ENCODE assay signal across 34 cellular contexts in the genomic region with DNA sequence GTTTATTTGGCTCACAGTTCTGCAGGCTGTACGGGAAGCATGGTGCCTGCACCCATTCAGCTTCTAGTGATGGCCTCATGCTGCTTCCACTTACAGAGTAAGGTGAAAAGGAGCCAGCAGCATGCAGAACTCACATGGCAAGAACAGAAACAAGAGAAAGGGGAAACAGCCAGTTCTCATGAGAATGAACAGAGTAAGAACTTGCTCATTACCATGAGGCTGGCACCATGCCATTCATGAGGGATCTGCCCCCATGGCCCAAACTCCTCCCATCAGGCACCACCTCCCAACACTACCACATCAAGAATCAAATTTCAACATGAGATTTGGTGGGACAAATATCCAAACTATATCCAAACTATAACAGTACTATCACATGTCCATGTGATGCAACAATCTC.
A peak's percentile ranks its signal among the peaks of the same experiment; 100 is the strongest.
DNase-seq lines count a peak whose midpoint lies in the region; ATAC-seq, FAIRE-seq and TF ChIP-seq lines count a peak whose summit lies in the region.
"Had no signal": no experiment of that assay in that cellular context is flagged by ENCODE, and none has a peak within 500 bp of the region (broad histone marks: within the 10 kb centered on the region; RNA-seq: fewer than 3 reads in every experiment).

No MANE protein-coding gene starts in this region.

- peaks cover 37% of the 10 kb centered on the region for H3K79me2 ChIP-seq in Karpas-422 (ENCODE audit: low read length)
- no peaks in the 10 kb centered on the region for H3K79me2 ChIP-seq in K562 (ENCODE audit: control insufficient read depth, insufficient read depth, low read length)

- DNase-seq in Karpas-422 (peak; percentile 81), NB4 (ENCODE audit: low read depth) (peak; percentile 9), K562 (ENCODE audit: extremely low read depth in 1 of 4, low spot score in 3 of 4) (no peak), memory B cell (ENCODE audit: low spot score in 2 of 2) (no peak), NOMO-1 treated with DMSO at 0.1 percent for 48 hours (lab: John Stamatoyannopoulos, UW; ENCODE audit: unreplicated experiment) (no peak), H7 (no peak)
- no peak for DNase-seq in stimulated activated CD4-positive, alpha-beta T cell treated with anti-CD3 and anti-CD28 coated beads, Interleukin-4, amount 100 ng/mL, for 24 hours
- DNase-seq: activated CD4-positive, alpha-beta T cell treated with anti-CD3 and anti-CD28 coated beads for 36 hours; amniotic stem cell; C1 segment of cervical spinal cord; colonic mucosa; DMS79 treated with DMSO at 0.1 percent for 48 hours; effector CD8-positive, alpha-beta T cell; HFFc6; KBM-7; kidney; left ventricle myocardium superior; NCI-H1092; NCI-H1694 treated with DMSO at 0.1 percent for 48 hours; NCI-H526; NK-92 treated with Interleukin-12 subunit alpha and Interleukin-12 subunit beta, amount 100 ng/mL, for 24 hours; right cardiac atrium; SHP77 treated with DMSO at 0.1 percent for 48 hours; spleen; stimulated activated CD4-positive, alpha-beta T cell treated with anti-CD3 and anti-CD28 coated beads, Interleukin-2, amount 100 ng/mL, for 24 hours; stimulated activated naive CD8-positive, alpha-beta T cell treated with anti-CD3 and anti-CD28 coated beads, Interleukin-15, amount 100 ng/mL, for 72 hours had no signal

- intact Hi-C loops in K562 (cut with micrococcal nuclease), result no loop called here

- TF ChIP-seq EP300 in K562 (IDR thresholded peaks at IDR 0.05; ENCODE audit: low read length), result no peak

- no peaks in the 10 kb centered on the region for H3K27me3 Mint-ChIP-seq in memory B cell
- H3K27me3 Mint-ChIP-seq: activated CD4-positive, alpha-beta T cell treated with anti-CD3 and anti-CD28 coated beads for 36 hours; activated naive CD4-positive, alpha-beta T cell treated with anti-CD3 and anti-CD28 coated beads, Interleukin-2, amount 50 U/mL, for 24 hours; stimulated activated naive CD8-positive, alpha-beta T cell treated with anti-CD3 and anti-CD28 coated beads, Interleukin-15, amount 100 ng/mL, for 72 hours had no signal

- FAIRE-seq in K562 (lab: Jason Lieb, UNC), result no peak
- FAIRE-seq: bronchial epithelial cell, kidney had no signal

- CTCF ChIA-PET in K562 (lab: Yijun Ruan, JAX; ENCODE audit: low intra/inter-chr PET ratio), result no interaction called here

- H3K27ac Mint-ChIP-seq in memory B cell, result no peak overlapping the region
- H3K27ac Mint-ChIP-seq: activated CD4-positive, alpha-beta T cell treated with anti-CD3 and anti-CD28 coated beads for 36 hours; activated naive CD4-positive, alpha-beta T cell treated with anti-CD3 and anti-CD28 coated beads, Interleukin-2, amount 50 U/mL, for 24 hours; GM23338; HFFc6; stimulated activated naive CD8-positive, alpha-beta T cell treated with anti-CD3 and anti-CD28 coated beads, Interleukin-15, amount 100 ng/mL, for 72 hours; T-helper 2 cell treated with Interferon-gamma antibody and Interleukin-4, amounts not matched to agents 5 μg/mL and 100 μg/mL, for 36 hours had no signal

- TF ChIP-seq CTCF in NB4 (IDR thresholded peaks at IDR 0.05; ENCODE audit: low read depth, low read length) (no peak), K562 (IDR thresholded peaks at IDR 0.05 in 2 of 3, conservative IDR thresholded peaks at IDR 0.05 in 1 of 3; ENCODE audit: insufficient read depth in 2 of 3, low read depth in 1 of 3, low read length in 3 of 3) (no peak)

- no peaks in the 10 kb centered on the region for H3K9me2 ChIP-seq in Karpas-422 (replicated peaks; ENCODE audit: insufficient read depth, low read length)

- no peaks in the 10 kb centered on the region for H4K20me1 ChIP-seq in Karpas-422 (ENCODE audit: insufficient read depth, low read depth, low read length)
- no peaks in the 10 kb centered on the region for H4K20me1 ChIP-seq in K562 (replicated peaks; ENCODE audit: control insufficient read depth, insufficient read depth, low read length)

- H3K27ac ChIP-seq in Karpas-422 (ENCODE audit: low read length) (no peak overlapping the region; the same call in 1 of the 2 replicates), K562 (ENCODE audit: extremely low read depth, low read depth, low read length) (no peak overlapping the region; the same call in 2 of the 3 replicates)
- H3K27ac ChIP-seq: colonic mucosa, epithelial cell of prostate, spleen, thoracic aorta had no signal

- WGBS in K562 (ENCODE audit: insufficient coverage, low coverage, missing lambda C conversion rate), result 80% methylated on average over 1 of the region's 1 CpG

- peaks cover 24% of the 10 kb centered on the region for H3K4me1 ChIP-seq in Karpas-422 (ENCODE audit: low read length)
- H3K4me1 ChIP-seq in K562 (replicated peaks in 1 of 2; ENCODE audit: control insufficient read depth in 2 of 2, insufficient read depth in 2 of 2, low read length in 2 of 2), result no peaks in the 10 kb centered on the region; a peak in 2 of 5 replicates
- H3K4me1 ChIP-seq: colonic mucosa, spleen had no signal

- no peak for TF ChIP-seq POLR2A in NB4 (IDR thresholded peaks at IDR 0.05; ENCODE audit: extremely low read depth, insufficient read length)
- no peak for TF ChIP-seq POLR2A in K562 (conservative IDR thresholded peaks at IDR 0.05)

- H2AFZ ChIP-seq in Karpas-422 (ENCODE audit: low read length) (no peak overlapping the region), K562 (ENCODE audit: low read depth, low read length) (no peak overlapping the region)
- H2AFZ ChIP-seq: GM23338 had no signal

- H3K9ac ChIP-seq in Karpas-422 (ENCODE audit: low read length) (no peak overlapping the region), K562 (ENCODE audit: insufficient read depth in 1 of 2, low read depth in 2 of 2, low read length in 2 of 2) (no peak overlapping the region)

- ATAC-seq in K562 (no peak), memory B cell (ENCODE audit: low read depth) (peak; percentile 17), HG03139 (IDR thresholded peaks at IDR 0.05; ENCODE audit: unreplicated experiment) (no peak)
- ATAC-seq: activated CD4-positive, alpha-beta T cell treated with anti-CD3 and anti-CD28 coated beads for 36 hours; GM23338; left ventricle myocardium superior; Panc1; stimulated activated naive CD8-positive, alpha-beta T cell treated with anti-CD3 and anti-CD28 coated beads, Interleukin-15, amount 100 ng/mL, for 72 hours had no signal

- no peak overlapping the region for H3K4me3 Mint-ChIP-seq in memory B cell
- H3K4me3 Mint-ChIP-seq: activated CD4-positive, alpha-beta T cell treated with anti-CD3 and anti-CD28 coated beads for 36 hours; activated naive CD4-positive, alpha-beta T cell treated with anti-CD3 and anti-CD28 coated beads, Interleukin-2, amount 50 U/mL, for 24 hours; GM23338; HFFc6; stimulated activated naive CD8-positive, alpha-beta T cell treated with anti-CD3 and anti-CD28 coated beads, Interleukin-15, amount 100 ng/mL, for 72 hours; T-helper 2 cell treated with Interferon-gamma antibody and Interleukin-4, amounts not matched to agents 5 μg/mL and 100 μg/mL, for 36 hours had no signal

- H3K4me1 Mint-ChIP-seq in memory B cell, result no peaks in the 10 kb centered on the region
- H3K4me1 Mint-ChIP-seq: activated CD4-positive, alpha-beta T cell treated with anti-CD3 and anti-CD28 coated beads for 36 hours; activated naive CD4-positive, alpha-beta T cell treated with anti-CD3 and anti-CD28 coated beads, Interleukin-2, amount 50 U/mL, for 24 hours; GM23338; stimulated activated naive CD8-positive, alpha-beta T cell treated with anti-CD3 and anti-CD28 coated beads, Interleukin-15, amount 100 ng/mL, for 72 hours had no signal

- H3K36me3 Mint-ChIP-seq in memory B cell, result peaks cover 8% of the 10 kb centered on the region
- H3K36me3 Mint-ChIP-seq: activated naive CD4-positive, alpha-beta T cell treated with anti-CD3 and anti-CD28 coated beads, Interleukin-2, amount 50 U/mL, for 24 hours had no signal

- POLR2A ChIA-PET in K562 (lab: Yijun Ruan, JAX), result no interaction called here

- no peaks in the 10 kb centered on the region for H3K9me1 ChIP-seq in K562 (ENCODE audit: control insufficient read depth, insufficient read depth, low read length)

- no peaks in the 10 kb centered on the region for H3K27me3 ChIP-seq in Karpas-422 (ENCODE audit: low read length)
- no peaks in the 10 kb centered on the region for H3K27me3 ChIP-seq in K562 (ENCODE audit: control insufficient read depth in 2 of 2, insufficient read depth in 2 of 2, low read length in 2 of 2)
- no peaks in the 10 kb centered on the region for H3K27me3 ChIP-seq in H7 (ENCODE audit: control insufficient read depth, insufficient read depth, low read length)
- H3K27me3 ChIP-seq: colonic mucosa, spleen had no signal

- TF ChIP-seq RAD21 in K562 (CRISPR knock-in tag; conservative IDR thresholded peaks at IDR 0.05 in 1 of 2, IDR thresholded peaks at IDR 0.05 in 1 of 2), result no peak

- H3K9me3 Mint-ChIP-seq in memory B cell, result no peaks in the 10 kb centered on the region
- H3K9me3 Mint-ChIP-seq: activated naive CD4-positive, alpha-beta T cell treated with anti-CD3 and anti-CD28 coated beads, Interleukin-2, amount 50 U/mL, for 24 hours; GM23338; HFFc6; stimulated activated naive CD8-positive, alpha-beta T cell treated with anti-CD3 and anti-CD28 coated beads, Interleukin-15, amount 100 ng/mL, for 72 hours; T-helper 2 cell treated with Interferon-gamma antibody and Interleukin-4, amounts not matched to agents 5 μg/mL and 100 μg/mL, for 36 hours had no signal

- H3K4me2 ChIP-seq in Karpas-422 (ENCODE audit: low read depth, low read length, poor library complexity, severe bottlenecking) (no peak overlapping the region), K562 (ENCODE audit: insufficient read depth, low read length) (no peak overlapping the region)
- H3K4me2 ChIP-seq: GM23338 had no signal

- H3K9me3 ChIP-seq in Karpas-422 (ENCODE audit: low read length), result no peaks in the 10 kb centered on the region
- H3K9me3 ChIP-seq in K562 (replicated peaks; ENCODE audit: control insufficient read depth, insufficient read depth, low read depth, low read length), result no peaks in the 10 kb centered on the region
- H3K9me3 ChIP-seq: colonic mucosa, spleen, thoracic aorta had no signal

- H3K36me3 ChIP-seq in Karpas-422 (ENCODE audit: insufficient read depth, low read length) (peaks cover 40% of the 10 kb centered on the region), K562 (ENCODE audit: control insufficient read depth, insufficient read depth, low read length) (peaks cover 9% of the 10 kb centered on the region; the same call in 2 of the 3 replicates), H7 (replicated peaks; ENCODE audit: control insufficient read depth, insufficient read depth, low read length) (no peaks in the 10 kb centered on the region)
- H3K36me3 ChIP-seq: colonic mucosa, thoracic aorta had no signal

- H3K4me3 ChIP-seq in Karpas-422 (ENCODE audit: low read length) (no peak overlapping the region), NB4 (ENCODE audit: low read depth, low read length) (no peak overlapping the region), K562 (no peak overlapping the region), H7 (ENCODE audit: insufficient read depth, low read depth, low read length) (no peak overlapping the region)
- H3K4me3 ChIP-seq: colonic mucosa, GM23338, spleen, thoracic aorta had no signal

- BruUV-seq in K562 (replicated peaks; lab: Mats Ljungman, UMichigan), result no TSS peak

- in situ Hi-C loops in K562 (cut with MboI), result no loop called here

TF ChIP-seq in K562, 482 proteins besides CTCF, POLR2A, EP300 and RAD21:
- TF ChIP-seq RBM14 (IDR thresholded peaks at IDR 0.05; ENCODE audit: borderline replicate concordance, insufficient read depth, low read depth, low read length) (no peak), NFIC (IDR thresholded peaks at IDR 0.05) (0 out of 2 replicates have a peak, but pooled peaks have one; percentile 34)
TF ChIP-seq in K562: peak in this region for 1.

Comparison
In these comparisons a context has a peak if more than half of its experiments do, and no peak if none do; other contexts are left out.
1. DNase-seq: peak in Karpas-422 (single experiment) and NB4 (single experiment); none in K562 (0 of 4), memory B cell (0 of 2), NOMO-1 treated with DMSO at 0.1 percent for 48 hours (single experiment), H7 (single experiment) and stimulated activated CD4-positive, alpha-beta T cell treated with anti-CD3 and anti-CD28 coated beads, Interleukin-4, amount 100 ng/mL, for 24 hours (single experiment).